ENCODE assay signal across 11 cellular contexts in genomic region chr12:24833513-24833912, GRCh38.
"Had no signal": no experiment of that assay in that cellular context is flagged by ENCODE, and none has a peak within 500 bp of the region (broad histone marks: within the 10 kb centered on the region; RNA-seq: fewer than 3 reads in every experiment).

No MANE protein-coding gene starts in this region.

- ATAC-seq: GM23338, HCT116 had no signal

- H3K4me1 ChIP-seq: HAP-1 had no signal

- H3K4me2 ChIP-seq: GM23338 had no signal

- FAIRE-seq: H1, H54 had no signal

- H3K4me3 ChIP-seq: GM23248, GM23338, HAP-1 had no signal

- H3K27ac ChIP-seq: GM23248 had no signal

- H3K9me3 ChIP-seq: HAP-1 had no signal

- H3K9ac ChIP-seq: GM23248 had no signal

- DNase-seq: GM23248, GOT3, H7, H9, HCEC 1CT, HFFc6 had no signal

- H2AFZ ChIP-seq: GM23248, GM23338 had no signal
